1 cellular context compared by ENCODE assay signal in genomic region chr1:21946836-21947587, GRCh38.
TF ChIP-seq lines count a peak whose summit lies in the region.

No MANE protein-coding gene starts in this region.

TF ChIP-seq in K562, 482 proteins besides CTCF, POLR2A, EP300 and RAD21 (continued from another document and continues in another):
- TF ChIP-seq REST (CRISPR knock-in tag; IDR thresholded peaks at IDR 0.05; ENCODE audit: low read depth) = no peak
- TF ChIP-seq USF1 (CRISPR knock-in tag; IDR thresholded peaks at IDR 0.05) = peak; percentile 55
- TF ChIP-seq BRF1 (IDR thresholded peaks at IDR 0.05; ENCODE audit: borderline replicate concordance, extremely low read depth, insufficient read length) = no peak
- TF ChIP-seq MAFF (IDR thresholded peaks at IDR 0.05; ENCODE audit: low read length) = no peak
- no peak for TF ChIP-seq ZNF449 (CRISPR knock-in tag; IDR thresholded peaks at IDR 0.05)
- no peak for TF ChIP-seq RBFOX2 (IDR thresholded peaks at IDR 0.05; ENCODE audit: low read depth, low read length)
- no peak for TF ChIP-seq CREM (IDR thresholded peaks at IDR 0.05; ENCODE audit: low read depth)
- TF ChIP-seq RBM39 (optimal IDR thresholded peaks at IDR 0.05; ENCODE audit: low read depth, low read length) = no peak
- no peak for TF ChIP-seq NCOA1 (IDR thresholded peaks at IDR 0.05; ENCODE audit: low read depth)
- no peak for TF ChIP-seq MEF2A (IDR thresholded peaks at IDR 0.05; ENCODE audit: control insufficient read depth, low read depth, low read length)
- TF ChIP-seq SMAD4 (CRISPR knock-in tag; conservative IDR thresholded peaks at IDR 0.05) = no peak
- 0 out of 4 replicates have a peak, but pooled peaks of 1 of the 2 experiments have one; percentile 38 for TF ChIP-seq FOXA3 (CRISPR knock-in tag; conservative IDR thresholded peaks at IDR 0.05 in 1 of 2, IDR thresholded peaks at IDR 0.05 in 1 of 2)
- TF ChIP-seq TFE3 (CRISPR knock-in tag; IDR thresholded peaks at IDR 0.05) = no peak
- no peak for TF ChIP-seq SRF (CRISPR knock-in tag; IDR thresholded peaks at IDR 0.05)
- TF ChIP-seq ELK3 (CRISPR knock-in tag; IDR thresholded peaks at IDR 0.05) = no peak
- no peak for TF ChIP-seq USF2 (CRISPR knock-in tag; IDR thresholded peaks at IDR 0.05)
- no peak for TF ChIP-seq GMEB1 (CRISPR knock-in tag; IDR thresholded peaks at IDR 0.05)
- TF ChIP-seq ZNF3 (CRISPR knock-in tag; IDR thresholded peaks at IDR 0.05) = no peak
- no peak for TF ChIP-seq ZBTB9 (CRISPR knock-in tag; IDR thresholded peaks at IDR 0.05)
- no peak for TF ChIP-seq ZNF239 (CRISPR knock-in tag; IDR thresholded peaks at IDR 0.05)
- TF ChIP-seq E2F6 (IDR thresholded peaks at IDR 0.05; ENCODE audit: borderline replicate concordance in 1 of 2, extremely low read depth in 1 of 2, insufficient read depth in 1 of 2, insufficient read length in 1 of 2, low read depth in 1 of 2, low read length in 1 of 2, poor library complexity in 1 of 2, severe bottlenecking in 1 of 2) = peak in 1 of 2 experiments; percentile 47
- no peak for TF ChIP-seq LCOR (CRISPR knock-in tag; IDR thresholded peaks at IDR 0.05)
- TF ChIP-seq MAZ (CRISPR knock-in tag; conservative IDR thresholded peaks at IDR 0.05 in 1 of 2, IDR thresholded peaks at IDR 0.05 in 1 of 2) = no peak
- TF ChIP-seq TBP (optimal IDR thresholded peaks at IDR 0.05; ENCODE audit: low read depth, low read length) = no peak
- no peak for TF ChIP-seq CREB3 (tag; conservative IDR thresholded peaks at IDR 0.05; ENCODE audit: low read depth)
- no peak for TF ChIP-seq YY1 (IDR thresholded peaks at IDR 0.05; ENCODE audit: borderline replicate concordance in 1 of 3, control insufficient read depth in 1 of 3, extremely low read depth in 1 of 3, insufficient read depth in 3 of 3, insufficient read length in 1 of 3, insufficient replicate concordance in 2 of 3, low read depth in 1 of 3, low read length in 2 of 3)
- TF ChIP-seq MAFK (IDR thresholded peaks at IDR 0.05; ENCODE audit: low read length) = no peak
- no peak for TF ChIP-seq NCOA6 (IDR thresholded peaks at IDR 0.05)
- TF ChIP-seq TCF15 (CRISPR knock-in tag; IDR thresholded peaks at IDR 0.05) = no peak
- no peak for TF ChIP-seq ZHX1 (conservative IDR thresholded peaks at IDR 0.05; ENCODE audit: low read length)
- peak; percentile 33; the same call in 1 of the 2 replicates for TF ChIP-seq GABPA (tag; conservative IDR thresholded peaks at IDR 0.05; ENCODE audit: low read depth)
- TF ChIP-seq TOE1 (IDR thresholded peaks at IDR 0.05; ENCODE audit: borderline replicate concordance) = no peak
- no peak for TF ChIP-seq TOE1 (CRISPR knock-in tag; IDR thresholded peaks at IDR 0.05; ENCODE audit: borderline replicate concordance, low read depth)
- TF ChIP-seq HMBOX1 (IDR thresholded peaks at IDR 0.05) = no peak
- no peak for TF ChIP-seq CREB1 (IDR thresholded peaks at IDR 0.05)
- no peak for TF ChIP-seq CREB1 (CRISPR knock-in tag; IDR thresholded peaks at IDR 0.05)
- TF ChIP-seq CHD4 (IDR thresholded peaks at IDR 0.05; ENCODE audit: insufficient read depth, insufficient replicate concordance, low read depth, low read length, poor library complexity, severe bottlenecking) = no peak
- no peak for TF ChIP-seq ZBTB17 (CRISPR knock-in tag; IDR thresholded peaks at IDR 0.05)
- TF ChIP-seq NFE2 (IDR thresholded peaks at IDR 0.05; ENCODE audit: low read depth) = no peak
